29 cellular contexts compared by ENCODE assay signal in genomic region chr15:93424131-93424530, GRCh38.
"Had no signal": no experiment of that assay in that cellular context is flagged by ENCODE, and none has a peak within 500 bp of the region (broad histone marks: within the 10 kb centered on the region; RNA-seq: fewer than 3 reads in every experiment).

No MANE protein-coding gene starts in this region.

- H3K4me1 ChIP-seq: parathyroid adenoma, right lobe of liver, stomach, thyroid gland, upper lobe of left lung, uterus had no signal

- H3K9me3 Mint-ChIP-seq: naive thymus-derived CD8-positive, alpha-beta T cell; natural killer cell treated with Interleukin-12 subunit alpha and Interleukin-12 subunit beta and Interleukin-15 and Interleukin-18, amount 100 ng/mL, for 72 hours; stimulated activated effector memory CD8-positive, alpha-beta T cell treated with anti-CD3 and anti-CD28 coated beads, Interleukin-12 subunit alpha, Interleukin-12 subunit beta, amount 100 ng/mL, for 72 hours; stimulated activated naive B cell treated with anti-CD40 and anti-IgM and Interleukin-4, amounts not matched to agents 10 μg/mL and 1 μg/mL and 100 μg/mL, for 72 hours; stimulated activated naive CD8-positive, alpha-beta T cell treated with anti-CD3 and anti-CD28 coated beads, Interleukin-15, Interleukin-2, amounts not matched to agents 100 ng/mL and 50 ng/mL, for 24 hours had no signal

- H3K4me3 Mint-ChIP-seq: naive thymus-derived CD8-positive, alpha-beta T cell; natural killer cell treated with Interleukin-12 subunit alpha and Interleukin-12 subunit beta and Interleukin-15 and Interleukin-18, amount 100 ng/mL, for 72 hours; nephron progenitor cell; neural crest cell; stimulated activated effector memory CD8-positive, alpha-beta T cell treated with anti-CD3 and anti-CD28 coated beads, Interleukin-12 subunit alpha, Interleukin-12 subunit beta, amount 100 ng/mL, for 72 hours; stimulated activated naive B cell treated with anti-CD40 and anti-IgM and Interleukin-4, amounts not matched to agents 10 μg/mL and 1 μg/mL and 100 μg/mL, for 72 hours; stimulated activated naive CD8-positive, alpha-beta T cell treated with anti-CD3 and anti-CD28 coated beads, Interleukin-15, Interleukin-2, amounts not matched to agents 100 ng/mL and 50 ng/mL, for 24 hours had no signal

- H3K27ac ChIP-seq: ovary, parathyroid adenoma, psoas muscle, right lobe of liver, sigmoid colon, stomach, thoracic aorta, thyroid gland, tibial nerve, upper lobe of left lung, uterus had no signal

- H3K4me1 Mint-ChIP-seq: naive thymus-derived CD8-positive, alpha-beta T cell; stimulated activated effector memory CD8-positive, alpha-beta T cell treated with anti-CD3 and anti-CD28 coated beads, Interleukin-12 subunit alpha, Interleukin-12 subunit beta, amount 100 ng/mL, for 72 hours; stimulated activated naive B cell treated with anti-CD40 and anti-IgM and Interleukin-4, amounts not matched to agents 10 μg/mL and 1 μg/mL and 100 μg/mL, for 72 hours had no signal

- H3K4me3 ChIP-seq: ovary, psoas muscle, right lobe of liver, sigmoid colon, stomach, thoracic aorta, thyroid gland, tibial nerve, upper lobe of left lung, uterus had no signal

- DNase-seq: naive thymus-derived CD8-positive, alpha-beta T cell; nephron progenitor cell; occipital lobe; ovary; posterior cingulate gyrus; psoas muscle; right cardiac atrium; right lobe of liver; sigmoid colon; small intestine; stimulated activated CD4-positive, alpha-beta T cell treated with anti-CD3 and anti-CD28 coated beads, Interleukin-15, amount 100 ng/mL, for 24 hours; stimulated activated CD4-positive, alpha-beta T cell treated with anti-CD3 and anti-CD28 coated beads, Interleukin-2, amount 100 ng/mL, for 24 hours; stimulated activated CD4-positive, alpha-beta T cell treated with anti-CD3 and anti-CD28 coated beads, Interleukin-2, amount 100 ng/mL, for 48 hours; stimulated activated CD4-positive, alpha-beta T cell treated with anti-CD3 and anti-CD28 coated beads, Interleukin-4, amount 100 ng/mL, for 24 hours; stimulated activated naive B cell treated with anti-CD40 and anti-IgM and Interleukin-4, amounts not matched to agents 10 μg/mL and 1 μg/mL and 100 μg/mL, for 72 hours; stimulated activated naive CD4-positive, alpha-beta T cell treated with Interleukin-2 at 50 U/mL for 16 hours; stomach; thyroid gland; trophoblast cell; uterus had no signal

- H3K36me3 ChIP-seq: ovary, right lobe of liver, sigmoid colon, stomach, thoracic aorta, thyroid gland, tibial nerve, upper lobe of left lung, uterus had no signal

- H3K9me3 ChIP-seq: ovary, psoas muscle, right lobe of liver, sigmoid colon, stomach, thoracic aorta, thyroid gland, tibial nerve, upper lobe of left lung, uterus had no signal

- H3K27me3 ChIP-seq: ovary, right lobe of liver, sigmoid colon, stomach, thyroid gland, tibial nerve, upper lobe of left lung, uterus had no signal

- ATAC-seq: naive thymus-derived CD8-positive, alpha-beta T cell; psoas muscle; right cardiac atrium; right lobe of liver; stimulated activated effector memory CD8-positive, alpha-beta T cell treated with anti-CD3 and anti-CD28 coated beads, Interleukin-12 subunit alpha, Interleukin-12 subunit beta, amount 100 ng/mL, for 72 hours; stimulated activated naive B cell treated with anti-CD40 and anti-IgM and Interleukin-4, amounts not matched to agents 10 μg/mL and 1 μg/mL and 100 μg/mL, for 72 hours had no signal

- H3K27ac Mint-ChIP-seq: naive thymus-derived CD8-positive, alpha-beta T cell; natural killer cell treated with Interleukin-12 subunit alpha and Interleukin-12 subunit beta and Interleukin-15 and Interleukin-18, amount 100 ng/mL, for 72 hours; nephron progenitor cell; progenitor cell of endocrine pancreas; stimulated activated effector memory CD8-positive, alpha-beta T cell treated with anti-CD3 and anti-CD28 coated beads, Interleukin-12 subunit alpha, Interleukin-12 subunit beta, amount 100 ng/mL, for 72 hours; stimulated activated naive B cell treated with anti-CD40 and anti-IgM and Interleukin-4, amounts not matched to agents 10 μg/mL and 1 μg/mL and 100 μg/mL, for 72 hours; stimulated activated naive CD8-positive, alpha-beta T cell treated with anti-CD3 and anti-CD28 coated beads, Interleukin-15, Interleukin-2, amounts not matched to agents 100 ng/mL and 50 ng/mL, for 24 hours had no signal

- H3K27me3 Mint-ChIP-seq: stimulated activated naive B cell treated with anti-CD40 and anti-IgM and Interleukin-4, amounts not matched to agents 10 μg/mL and 1 μg/mL and 100 μg/mL, for 72 hours; stimulated activated naive CD8-positive, alpha-beta T cell treated with anti-CD3 and anti-CD28 coated beads, Interleukin-15, Interleukin-2, amounts not matched to agents 100 ng/mL and 50 ng/mL, for 24 hours had no signal

- H3K36me3 Mint-ChIP-seq: naive thymus-derived CD8-positive, alpha-beta T cell; natural killer cell treated with Interleukin-12 subunit alpha and Interleukin-12 subunit beta and Interleukin-15 and Interleukin-18, amount 100 ng/mL, for 72 hours; stimulated activated effector memory CD8-positive, alpha-beta T cell treated with anti-CD3 and anti-CD28 coated beads, Interleukin-12 subunit alpha, Interleukin-12 subunit beta, amount 100 ng/mL, for 72 hours; stimulated activated naive B cell treated with anti-CD40 and anti-IgM and Interleukin-4, amounts not matched to agents 10 μg/mL and 1 μg/mL and 100 μg/mL, for 72 hours had no signal
